ENCODE assay signal across 12 cellular contexts in genomic region chr20:62595491-62595890, GRCh38. TPM values are rescaled to one million over a fixed set of nuclear protein-coding genes. Genes with fewer than 3 reads are reported as not detected.
DNase-seq lines count a peak whose midpoint lies in the region; ATAC-seq, FAIRE-seq and TF ChIP-seq lines count a peak whose summit lies in the region.
"Had no signal": no experiment of that assay in that cellular context is flagged by ENCODE, and none has a peak within 500 bp of the region (broad histone marks: within the 10 kb centered on the region; RNA-seq: fewer than 3 reads in every experiment).

No MANE protein-coding gene starts in this region.

- no peak overlapping the region for H3K27ac Mint-ChIP-seq in activated T-helper 1 cell treated with anti-CD3 and anti-CD28 coated beads, Interleukin-12 subunit alpha, Interleukin-12 subunit beta, Interleukin-2, Interleukin-4 antibody, amounts not matched to agents 30 ng/mL and 10 ng/mL and 1 ng/mL, durations not matched to agents 14 hours and 24 hours and 36 hours

- H3K9ac ChIP-seq in adipocyte (ENCODE audit: low read length): no peak overlapping the region
- H3K9ac ChIP-seq in keratinocyte (ENCODE audit: control insufficient read depth, extremely low read depth, insufficient read depth, low read length): no peak overlapping the region

- DNase-seq in AG04450 (ENCODE audit: low read depth, low spot score) (peak; percentile 11), HEK293T (ENCODE audit: extremely low spot score) (peak; percentile 67), adipocyte (ENCODE audit: low read depth) (peak; percentile 55), keratinocyte (ENCODE audit: low read depth, low spot score) (no peak), GM19240 (ENCODE audit: insufficient read length, low spot score) (no peak), NCI-H1105 (lab: John Stamatoyannopoulos, UW) (no peak)
- no peak for DNase-seq in activated T-helper 1 cell treated with anti-CD3 and anti-CD28 coated beads, Interleukin-12 subunit alpha, Interleukin-12 subunit beta, Interleukin-2, Interleukin-4 antibody, amounts not matched to agents 30 ng/mL and 10 ng/mL and 1 ng/mL, durations not matched to agents 14 hours and 24 hours and 36 hours (ENCODE audit: low spot score)
- DNase-seq: amniotic stem cell; DND-41; Karpas-422; stimulated activated CD4-positive, alpha-beta T cell treated with anti-CD3 and anti-CD28 coated beads, Interleukin-1b, Interleukin-23, amount 100 ng/mL, for 48 hours had no signal

- H3K4me1 ChIP-seq in adipocyte (ENCODE audit: control insufficient read depth, insufficient read depth, low read length) (peaks cover 9% of the 10 kb centered on the region), keratinocyte (ENCODE audit: control insufficient read depth, extremely low read depth, insufficient read depth, low read length) (peaks cover 18% of the 10 kb centered on the region)

- no peak overlapping the region for H2AFZ ChIP-seq in keratinocyte (ENCODE audit: control insufficient read depth, low read length)

- H3K27me3 ChIP-seq in AG04450 (ENCODE audit: control insufficient read depth, insufficient read depth, low read length) (peaks cover 20% of the 10 kb centered on the region), adipocyte (replicated peaks; ENCODE audit: control insufficient read depth, insufficient read depth, low read length) (peaks cover 15% of the 10 kb centered on the region), keratinocyte (ENCODE audit: control insufficient read depth, extremely low read depth, insufficient read depth, low read length) (peaks cover 29% of the 10 kb centered on the region)

- TF ChIP-seq CTCF in AG04450 (IDR thresholded peaks at IDR 0.05; ENCODE audit: low read depth, low read length) (no peak), keratinocyte (optimal IDR thresholded peaks at IDR 0.05 in 1 of 3, IDR thresholded peaks at IDR 0.05 in 1 of 3, conservative IDR thresholded peaks at IDR 0.05 in 1 of 3; ENCODE audit: extremely low read depth in 1 of 3, insufficient read depth in 2 of 3, low read length in 3 of 3) (no peak)

- H3K9me1 ChIP-seq in keratinocyte (ENCODE audit: control insufficient read depth, extremely low read depth, insufficient read depth, low read length): no peaks in the 10 kb centered on the region

- dilution Hi-C loops in keratinocyte (cut with MboI; ENCODE audit: extremely low pct_ligation_motif_present, low sequenced_read_pairs): no loop called here

- H3K27ac ChIP-seq in AG04450 (ENCODE audit: low read depth, low read length) (no peak overlapping the region), keratinocyte (ENCODE audit: control insufficient read depth, insufficient read depth, low read length) (no peak overlapping the region)

- CTCF ChIA-PET in AG04450 (lab: Charles Lee): no interaction called here
- CTCF ChIA-PET in HEK293T (lab: Yijun Ruan, JAX): interaction anchor here (0.7 kb wide), 1 partner anchor 96 kb away, joined by 3 read pairs; no protein-coding TSS in a partner anchor

- peak; percentile 56 for FAIRE-seq in keratinocyte (lab: Jason Lieb, UNC)

- H3K4me2 ChIP-seq in keratinocyte (ENCODE audit: control insufficient read depth, extremely low read depth, insufficient read depth, low read depth, low read length): peak overlapping the region; percentile 16

- H3K4me1 Mint-ChIP-seq in activated T-helper 1 cell treated with anti-CD3 and anti-CD28 coated beads, Interleukin-12 subunit alpha, Interleukin-12 subunit beta, Interleukin-2, Interleukin-4 antibody, amounts not matched to agents 30 ng/mL and 10 ng/mL and 1 ng/mL, durations not matched to agents 14 hours and 24 hours and 36 hours (ENCODE audit: low read depth): peaks cover 18% of the 10 kb centered on the region

- H3K4me3 ChIP-seq in AG04450 (ENCODE audit: low read depth, low read length) (no peak overlapping the region), adipocyte (ENCODE audit: low read length) (no peak overlapping the region), keratinocyte (ENCODE audit: control insufficient read depth in 2 of 3, extremely low read depth in 1 of 3, insufficient read depth in 2 of 3, low read depth in 1 of 3, low read length in 3 of 3) (no peak overlapping the region)

- peaks cover 7% of the 10 kb centered on the region; the same call in 1 of the 2 replicates for H3K9me3 ChIP-seq in AG04450 (ENCODE audit: control insufficient read depth, insufficient read depth, low read length)
- H3K9me3 ChIP-seq in adipocyte (ENCODE audit: control insufficient read depth, low read length): no peaks in the 10 kb centered on the region
- no peaks in the 10 kb centered on the region for H3K9me3 ChIP-seq in keratinocyte (ENCODE audit: control insufficient read depth, low read depth, low read length)

- H3K79me2 ChIP-seq in keratinocyte (ENCODE audit: control insufficient read depth, insufficient read depth, low read length): no peaks in the 10 kb centered on the region

- H3K36me3 ChIP-seq in adipocyte (ENCODE audit: control insufficient read depth, insufficient read depth, low read length, severe bottlenecking) (no peaks in the 10 kb centered on the region), keratinocyte (ENCODE audit: control insufficient read depth in 2 of 2, extremely low read depth in 1 of 2, insufficient read depth in 2 of 2, low read length in 2 of 2) (no peaks in the 10 kb centered on the region)

- intact Hi-C loops in activated T-helper 1 cell treated with anti-CD3 and anti-CD28 coated beads, Interleukin-12 subunit alpha, Interleukin-12 subunit beta, Interleukin-2, Interleukin-4 antibody, amounts not matched to agents 30 ng/mL and 10 ng/mL and 1 ng/mL, durations not matched to agents 14 hours and 24 hours and 36 hours (cut with micrococcal nuclease): no loop called here

- ATAC-seq in HG03520 (IDR thresholded peaks at IDR 0.05; ENCODE audit: unreplicated experiment): no peak

- no peaks in the 10 kb centered on the region for H3K36me3 Mint-ChIP-seq in activated T-helper 1 cell treated with anti-CD3 and anti-CD28 coated beads, Interleukin-12 subunit alpha, Interleukin-12 subunit beta, Interleukin-2, Interleukin-4 antibody, amounts not matched to agents 30 ng/mL and 10 ng/mL and 1 ng/mL, durations not matched to agents 14 hours and 24 hours and 36 hours (ENCODE audit: low read depth)

- H3K27me3 Mint-ChIP-seq in activated T-helper 1 cell treated with anti-CD3 and anti-CD28 coated beads, Interleukin-12 subunit alpha, Interleukin-12 subunit beta, Interleukin-2, Interleukin-4 antibody, amounts not matched to agents 30 ng/mL and 10 ng/mL and 1 ng/mL, durations not matched to agents 14 hours and 24 hours and 36 hours (ENCODE audit: insufficient read depth): peaks cover 26% of the 10 kb centered on the region

- no peaks in the 10 kb centered on the region for H4K20me1 ChIP-seq in keratinocyte (ENCODE audit: control insufficient read depth, extremely low read depth, insufficient read depth, low read length)

- H3K9me3 Mint-ChIP-seq in activated T-helper 1 cell treated with anti-CD3 and anti-CD28 coated beads, Interleukin-12 subunit alpha, Interleukin-12 subunit beta, Interleukin-2, Interleukin-4 antibody, amounts not matched to agents 30 ng/mL and 10 ng/mL and 1 ng/mL, durations not matched to agents 14 hours and 24 hours and 36 hours: no peaks in the 10 kb centered on the region

- H3K4me3 Mint-ChIP-seq in activated T-helper 1 cell treated with anti-CD3 and anti-CD28 coated beads, Interleukin-12 subunit alpha, Interleukin-12 subunit beta, Interleukin-2, Interleukin-4 antibody, amounts not matched to agents 30 ng/mL and 10 ng/mL and 1 ng/mL, durations not matched to agents 14 hours and 24 hours and 36 hours: no peak overlapping the region

- POLR2A ChIA-PET in AG04450 (lab: Yijun Ruan, JAX) (interaction anchor here (0.6 kb wide), 1 partner anchor 11 kb away, joined by 6 read pairs; no protein-coding TSS in a partner anchor), HEK293T (lab: Yijun Ruan, JAX) (no interaction called here)

TF ChIP-seq in HEK293T, 16 proteins besides CTCF, POLR2A, EP300 and RAD21:
- TF ChIP-seq FOXA1 (IDR thresholded peaks at IDR 0.05) (no peak), L3MBTL2 (conservative IDR thresholded peaks at IDR 0.05) (no peak), FOXM1 (IDR thresholded peaks at IDR 0.05; ENCODE audit: borderline replicate concordance) (no peak), TARDBP (IDR thresholded peaks at IDR 0.05) (no peak), CTBP1 (IDR thresholded peaks at IDR 0.05; ENCODE audit: borderline replicate concordance) (no peak), LEF1 (IDR thresholded peaks at IDR 0.05; ENCODE audit: borderline replicate concordance) (no peak)

RNA-seq across cellular contexts. Expression of gene SLCO4A1, which starts 46.8 kb away (rescaled TPM):
- 0.09 and 0.14 TPM in 2 replicates for polyA plus RNA-seq in AG04450 (2011; rRNA removed)
- polyA minus RNA-seq in AG04450 (2011; rRNA and poly(A)+ RNA removed): not detected in 2 replicates
- polyA plus RNA-seq in keratinocyte: 0.43 to 1.8 TPM (median 1.4 TPM) in 3 replicates
- polyA plus RNA-seq in keratinocyte (2011; ENCODE audit: low read depth): 19.0 TPM
- 0.28 and 0.35 TPM in 2 replicates for polyA plus RNA-seq in keratinocyte (2011; cell fraction: cytosol; rRNA removed)
- 1.6 and 2.7 TPM in 2 replicates for polyA plus RNA-seq in keratinocyte (2011; cell fraction: nucleus; rRNA removed)
- 1.1 and 42.6 TPM in 2 replicates for polyA plus RNA-seq in keratinocyte (2012; ENCODE audit: low replicate concordance)
- polyA minus RNA-seq in keratinocyte: 0.96 to 1.7 TPM (median 1.1 TPM) in 3 replicates
- 4.6 TPM for polyA minus RNA-seq in keratinocyte (2011; cell fraction: cytosol; rRNA and poly(A)+ RNA removed)
- 1.7 and 1.8 TPM in 2 replicates for polyA minus RNA-seq in keratinocyte (2011; cell fraction: nucleus; rRNA and poly(A)+ RNA removed)
- total RNA-seq in activated T-helper 1 cell treated with anti-CD3 and anti-CD28 coated beads, Interleukin-12 subunit alpha, Interleukin-12 subunit beta, Interleukin-2, Interleukin-4 antibody, amounts not matched to agents 30 ng/mL and 10 ng/mL and 1 ng/mL, durations not matched to agents 14 hours and 24 hours and 36 hours: 47.6 and 49.8 TPM in 2 replicates

Comparison
In these comparisons a context has a peak if more than half of its experiments do, and no peak if none do; other contexts are left out.
1. DNase-seq: peak in AG04450 (single experiment), HEK293T (single experiment) and adipocyte (single experiment); none in keratinocyte (single experiment), activated T-helper 1 cell treated with anti-CD3 and anti-CD28 coated beads, Interleukin-12 subunit alpha, Interleukin-12 subunit beta, Interleukin-2, Interleukin-4 antibody, amounts not matched to agents 30 ng/mL and 10 ng/mL and 1 ng/mL, durations not matched to agents 14 hours and 24 hours and 36 hours (single experiment), GM19240 (single experiment) and NCI-H1105 (single experiment).